35 cellular contexts compared by ENCODE assay signal in the genomic region with DNA sequence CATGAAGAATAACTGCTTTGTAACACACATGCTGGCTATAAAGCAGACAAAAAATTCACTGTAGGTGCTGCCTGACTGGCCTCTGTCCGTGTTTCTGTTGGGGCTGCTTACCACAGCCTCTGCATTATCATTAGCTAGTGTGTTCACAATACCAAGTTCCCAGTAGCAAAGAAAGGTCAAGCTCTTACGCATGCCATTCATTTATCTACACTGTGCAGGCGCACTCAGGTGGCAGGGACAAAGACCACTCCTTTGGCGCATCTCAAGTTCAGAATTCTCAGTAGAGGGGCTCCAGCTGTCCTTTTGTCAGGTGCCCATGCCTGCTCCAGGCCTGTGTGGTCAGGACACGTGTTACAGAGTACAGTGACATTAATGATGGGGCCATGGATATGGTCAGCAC.
"Had no signal": no experiment of that assay in that cellular context is flagged by ENCODE, and none has a peak within 500 bp of the region (broad histone marks: within the 10 kb centered on the region; RNA-seq: fewer than 3 reads in every experiment).

No MANE protein-coding gene starts in this region.

- H3K4me1 Mint-ChIP-seq: activated B cell treated with CpG ODN at 0.5 μM for 24 hours; activated naive CD8-positive, alpha-beta T cell treated with anti-CD3 and anti-CD28 coated beads for 36 hours had no signal

- H3K9me3 Mint-ChIP-seq: activated B cell treated with CpG ODN at 0.5 μM for 24 hours; activated CD4-positive, alpha-beta memory T cell treated with anti-CD3 and anti-CD28 coated beads for 36 hours; activated naive CD4-positive, alpha-beta T cell treated with anti-CD3 and anti-CD28 coated beads for 36 hours; activated naive CD8-positive, alpha-beta T cell treated with anti-CD3 and anti-CD28 coated beads for 36 hours; activated T-cell treated with anti-CD3 and anti-CD28 coated beads, Interleukin-2, amount 50 U/mL, for 4 hours; activated T-helper 1 cell treated with anti-CD3 and anti-CD28 coated beads, Interleukin-12 subunit alpha, Interleukin-12 subunit beta, Interleukin-2, Interleukin-4 antibody, amounts not matched to agents 30 ng/mL and 10 ng/mL and 1 ng/mL, durations not matched to agents 14 hours and 24 hours and 36 hours; T-helper 2 cell treated with Interferon-gamma antibody and Interleukin-4, amounts not matched to agents 5 μg/mL and 100 μg/mL, for 36 hours had no signal

- H3K4me3 Mint-ChIP-seq: activated B cell treated with CpG ODN at 0.5 μM for 24 hours; activated CD4-positive, alpha-beta memory T cell treated with anti-CD3 and anti-CD28 coated beads for 36 hours; activated naive CD4-positive, alpha-beta T cell treated with anti-CD3 and anti-CD28 coated beads for 36 hours; activated naive CD8-positive, alpha-beta T cell treated with anti-CD3 and anti-CD28 coated beads for 36 hours; activated T-cell treated with anti-CD3 and anti-CD28 coated beads, Interleukin-2, amount 50 U/mL, for 4 hours; activated T-helper 1 cell treated with anti-CD3 and anti-CD28 coated beads, Interleukin-12 subunit alpha, Interleukin-12 subunit beta, Interleukin-2, Interleukin-4 antibody, amounts not matched to agents 30 ng/mL and 10 ng/mL and 1 ng/mL, durations not matched to agents 14 hours and 24 hours and 36 hours; T-helper 2 cell treated with Interferon-gamma antibody and Interleukin-4, amounts not matched to agents 5 μg/mL and 100 μg/mL, for 36 hours had no signal

- ATAC-seq: activated T-cell treated with anti-CD3 and anti-CD28 coated beads, Interleukin-2, amount 50 U/mL, for 4 hours; PC-3 had no signal

- H3K9me3 ChIP-seq: Peyer's patch, SJCRH30 had no signal

- H3K27ac ChIP-seq: brain microvascular endothelial cell, Peyer's patch, RWPE1, SJCRH30, SK-N-MC, VCaP had no signal

- H3K4me3 ChIP-seq: Peyer's patch, SJCRH30, SK-N-MC had no signal

- H3K27me3 ChIP-seq: brain microvascular endothelial cell, Peyer's patch, SJCRH30 had no signal

- H3K4me1 ChIP-seq: Peyer's patch, SJCRH30 had no signal

- H3K27ac Mint-ChIP-seq: activated B cell treated with CpG ODN at 0.5 μM for 24 hours; activated CD4-positive, alpha-beta memory T cell treated with anti-CD3 and anti-CD28 coated beads for 36 hours; activated naive CD4-positive, alpha-beta T cell treated with anti-CD3 and anti-CD28 coated beads for 36 hours; activated naive CD8-positive, alpha-beta T cell treated with anti-CD3 and anti-CD28 coated beads for 36 hours; activated T-helper 1 cell treated with anti-CD3 and anti-CD28 coated beads, Interleukin-12 subunit alpha, Interleukin-12 subunit beta, Interleukin-2, Interleukin-4 antibody, amounts not matched to agents 30 ng/mL and 10 ng/mL and 1 ng/mL, durations not matched to agents 14 hours and 24 hours and 36 hours; T-helper 2 cell treated with Interferon-gamma antibody and Interleukin-4, amounts not matched to agents 5 μg/mL and 100 μg/mL, for 36 hours had no signal

- H3K27me3 Mint-ChIP-seq: activated B cell treated with CpG ODN at 0.5 μM for 24 hours; activated CD4-positive, alpha-beta memory T cell treated with anti-CD3 and anti-CD28 coated beads for 36 hours; activated naive CD8-positive, alpha-beta T cell treated with anti-CD3 and anti-CD28 coated beads for 36 hours had no signal

- DNase-seq: activated B cell treated with CpG ODN at 0.5 μM for 24 hours; activated CD4-positive, alpha-beta memory T cell treated with anti-CD3 and anti-CD28 coated beads for 36 hours; activated CD4-positive, alpha-beta T cell treated with anti-CD3 and anti-CD28 coated beads for 4 hours; activated CD4-positive, alpha-beta T cell treated with anti-CD3 and anti-CD28 coated beads, Interleukin-2, amount 50 U/mL, for 1 hour; activated CD4-positive, CD25-positive, alpha-beta regulatory T cell treated with anti-CD3 and anti-CD28 coated beads, Interleukin-2, amount 50 U/mL, for 72 hours; activated CD8-positive, alpha-beta memory T cell treated with anti-CD3 and anti-CD28 coated beads, Interleukin-2, amount 50 U/mL, for 4 hours; activated gamma-delta T cell treated with Interleukin-2 at 50 U/mL for 16 hours; activated naive CD4-positive, alpha-beta T cell treated with anti-CD3 and anti-CD28 coated beads for 36 hours; activated naive CD8-positive, alpha-beta T cell treated with anti-CD3 and anti-CD28 coated beads for 36 hours; activated T-cell treated with anti-CD3 and anti-CD28 coated beads for 4 hours; activated T-cell treated with anti-CD3 and anti-CD28 coated beads, Interleukin-2, amount 50 U/mL, for 4 hours; amniotic stem cell; aorta; brain microvascular endothelial cell; Karpas-422; KBM-7; NCI-H1105; NCI-H1417 treated with DMSO at 0.1 percent for 48 hours; NCI-H187 treated with DMSO at 0.1 percent for 48 hours; NCI-H2081; NCI-H2171 treated with DMSO at 0.1 percent for 48 hours; NCI-H345; NCI-H510A; NCI-H526; NCI-H748 treated with DMSO at 0.1 percent for 48 hours; NK-92 treated with Interleukin-12 subunit alpha and Interleukin-12 subunit beta, amount 100 ng/mL, for 24 hours; PC-3; Peyer's patch; SHP77; SJCRH30 had no signal
